ENCODE assay signal across 1 cellular context in genomic region chr7:26439502-26440252, GRCh38.
TF ChIP-seq lines count a peak whose summit lies in the region.

No MANE protein-coding gene starts in this region.

TF ChIP-seq in HepG2, 621 proteins besides CTCF, POLR2A, EP300 and RAD21 (continued from another document):
- no peak for TF ChIP-seq CSRNP2 (CRISPR knock-in tag; conservative IDR thresholded peaks at IDR 0.05; ENCODE audit: low read depth)
